Comparison of ENCODE assay signal across 6 cellular contexts in the genomic region with DNA sequence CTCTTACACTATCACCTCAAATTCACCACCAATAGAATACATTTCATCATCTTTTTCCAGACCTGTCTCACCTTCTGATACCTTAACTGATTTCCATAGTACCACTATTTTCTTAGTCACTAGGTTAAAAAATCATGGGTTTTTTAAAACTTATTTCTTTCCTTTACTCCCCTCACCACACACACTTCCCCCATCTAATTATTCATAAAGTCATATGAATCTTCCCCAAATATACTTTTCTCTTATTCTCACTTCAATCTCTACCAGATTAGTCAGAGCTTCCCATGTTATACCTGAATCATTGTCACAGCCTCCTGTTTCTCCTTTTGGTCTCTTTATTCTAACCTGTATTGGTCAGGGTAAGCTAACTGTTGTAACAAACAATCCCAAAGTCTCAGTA.
"Had no signal": no experiment of that assay in that cellular context is flagged by ENCODE, and none has a peak within 500 bp of the region (broad histone marks: within the 10 kb centered on the region; RNA-seq: fewer than 3 reads in every experiment).

No MANE protein-coding gene starts in this region.

- H3K27ac Mint-ChIP-seq: HFFc6 had no signal

- ATAC-seq: HCT116 had no signal

- DNase-seq: GM23248, GOT3, H7, HFFc6, IMR-90 had no signal

- H3K4me3 Mint-ChIP-seq: HFFc6 had no signal
